In the genomic region with DNA sequence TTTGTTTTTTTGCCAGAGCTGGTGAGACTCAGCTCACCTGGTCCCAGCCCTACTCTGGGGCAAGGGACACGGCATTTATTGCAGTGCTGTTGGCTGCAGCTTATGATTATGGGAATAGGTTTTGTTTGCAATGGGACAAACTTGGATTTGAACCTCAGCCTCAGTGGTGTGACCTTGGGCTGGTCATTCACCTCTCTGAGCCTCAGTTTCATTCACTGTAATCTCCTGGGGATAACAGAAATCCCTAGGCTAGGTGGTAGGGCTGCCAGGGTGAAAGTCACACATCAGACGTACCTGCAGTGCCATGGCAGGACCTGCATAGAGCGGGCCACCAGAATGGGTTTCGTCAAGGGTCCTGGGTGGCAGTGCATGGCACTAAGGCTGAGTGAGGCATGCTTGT, we compare ENCODE assay signal across 8 cellular contexts.
"Had no signal": no experiment of that assay in that cellular context is flagged by ENCODE, and none has a peak within 500 bp of the region (broad histone marks: within the 10 kb centered on the region; RNA-seq: fewer than 3 reads in every experiment).

No MANE protein-coding gene starts in this region.

- H3K9me3 ChIP-seq: esophagus muscularis mucosa, left ventricle myocardium inferior, suprapubic skin, uterus had no signal

- ATAC-seq: sciatic nerve had no signal

- H3K27ac Mint-ChIP-seq: activated CD8-positive, alpha-beta T cell treated with anti-CD3 and anti-CD28 coated beads for 36 hours; activated naive CD8-positive, alpha-beta T cell treated with anti-CD3 and anti-CD28 coated beads, Interleukin-2, amount 10 ng/mL, durations not matched to agents 7 days and 5 days; activated T-cell treated with anti-CD3 and anti-CD28 coated beads, Interleukin-2, amount 50 U/mL, for 72 hours had no signal

- H3K4me3 Mint-ChIP-seq: activated CD8-positive, alpha-beta T cell treated with anti-CD3 and anti-CD28 coated beads for 36 hours; activated naive CD8-positive, alpha-beta T cell treated with anti-CD3 and anti-CD28 coated beads, Interleukin-2, amount 10 ng/mL, durations not matched to agents 7 days and 5 days had no signal

- H3K4me3 ChIP-seq: esophagus muscularis mucosa, left ventricle myocardium inferior, suprapubic skin, uterus had no signal

- H3K27me3 ChIP-seq: esophagus muscularis mucosa, suprapubic skin, uterus had no signal

- H3K36me3 ChIP-seq: esophagus muscularis mucosa, left ventricle myocardium inferior, suprapubic skin, uterus had no signal

- H3K36me3 Mint-ChIP-seq: activated naive CD8-positive, alpha-beta T cell treated with anti-CD3 and anti-CD28 coated beads, Interleukin-2, amount 10 ng/mL, durations not matched to agents 7 days and 5 days had no signal

- H3K9me3 Mint-ChIP-seq: activated CD8-positive, alpha-beta T cell treated with anti-CD3 and anti-CD28 coated beads for 36 hours; activated naive CD8-positive, alpha-beta T cell treated with anti-CD3 and anti-CD28 coated beads, Interleukin-2, amount 10 ng/mL, durations not matched to agents 7 days and 5 days; activated T-cell treated with anti-CD3 and anti-CD28 coated beads, Interleukin-2, amount 50 U/mL, for 72 hours had no signal

- H3K4me1 ChIP-seq: left ventricle myocardium inferior, uterus had no signal

- H3K27ac ChIP-seq: esophagus muscularis mucosa, left ventricle myocardium inferior, suprapubic skin, uterus had no signal
